Comparison of ENCODE assay signal across 1 cellular context in the genomic region with DNA sequence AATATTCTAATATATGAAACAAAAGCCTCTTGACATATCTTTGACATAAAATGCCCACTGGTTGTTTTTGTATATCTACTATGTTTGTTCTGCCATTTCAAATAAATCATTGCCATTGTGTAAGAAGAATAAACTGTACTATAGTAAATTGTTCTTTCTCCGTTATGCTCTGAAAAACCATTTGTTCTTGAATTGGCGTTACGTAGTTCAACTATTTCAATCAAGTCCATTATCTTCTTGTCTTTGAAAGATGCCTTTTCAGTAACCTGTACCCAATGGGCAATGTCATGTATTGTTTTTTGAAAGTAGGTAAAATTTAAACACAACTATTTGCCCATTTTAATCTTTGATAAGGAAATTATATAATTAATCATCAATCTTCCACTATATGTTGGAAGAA.
TF ChIP-seq lines count a peak whose summit lies in the region.

No MANE protein-coding gene starts in this region.

TF ChIP-seq in HepG2, 621 proteins besides CTCF, POLR2A, EP300 and RAD21 (continued from another document):
- TF ChIP-seq, protein P1, sequence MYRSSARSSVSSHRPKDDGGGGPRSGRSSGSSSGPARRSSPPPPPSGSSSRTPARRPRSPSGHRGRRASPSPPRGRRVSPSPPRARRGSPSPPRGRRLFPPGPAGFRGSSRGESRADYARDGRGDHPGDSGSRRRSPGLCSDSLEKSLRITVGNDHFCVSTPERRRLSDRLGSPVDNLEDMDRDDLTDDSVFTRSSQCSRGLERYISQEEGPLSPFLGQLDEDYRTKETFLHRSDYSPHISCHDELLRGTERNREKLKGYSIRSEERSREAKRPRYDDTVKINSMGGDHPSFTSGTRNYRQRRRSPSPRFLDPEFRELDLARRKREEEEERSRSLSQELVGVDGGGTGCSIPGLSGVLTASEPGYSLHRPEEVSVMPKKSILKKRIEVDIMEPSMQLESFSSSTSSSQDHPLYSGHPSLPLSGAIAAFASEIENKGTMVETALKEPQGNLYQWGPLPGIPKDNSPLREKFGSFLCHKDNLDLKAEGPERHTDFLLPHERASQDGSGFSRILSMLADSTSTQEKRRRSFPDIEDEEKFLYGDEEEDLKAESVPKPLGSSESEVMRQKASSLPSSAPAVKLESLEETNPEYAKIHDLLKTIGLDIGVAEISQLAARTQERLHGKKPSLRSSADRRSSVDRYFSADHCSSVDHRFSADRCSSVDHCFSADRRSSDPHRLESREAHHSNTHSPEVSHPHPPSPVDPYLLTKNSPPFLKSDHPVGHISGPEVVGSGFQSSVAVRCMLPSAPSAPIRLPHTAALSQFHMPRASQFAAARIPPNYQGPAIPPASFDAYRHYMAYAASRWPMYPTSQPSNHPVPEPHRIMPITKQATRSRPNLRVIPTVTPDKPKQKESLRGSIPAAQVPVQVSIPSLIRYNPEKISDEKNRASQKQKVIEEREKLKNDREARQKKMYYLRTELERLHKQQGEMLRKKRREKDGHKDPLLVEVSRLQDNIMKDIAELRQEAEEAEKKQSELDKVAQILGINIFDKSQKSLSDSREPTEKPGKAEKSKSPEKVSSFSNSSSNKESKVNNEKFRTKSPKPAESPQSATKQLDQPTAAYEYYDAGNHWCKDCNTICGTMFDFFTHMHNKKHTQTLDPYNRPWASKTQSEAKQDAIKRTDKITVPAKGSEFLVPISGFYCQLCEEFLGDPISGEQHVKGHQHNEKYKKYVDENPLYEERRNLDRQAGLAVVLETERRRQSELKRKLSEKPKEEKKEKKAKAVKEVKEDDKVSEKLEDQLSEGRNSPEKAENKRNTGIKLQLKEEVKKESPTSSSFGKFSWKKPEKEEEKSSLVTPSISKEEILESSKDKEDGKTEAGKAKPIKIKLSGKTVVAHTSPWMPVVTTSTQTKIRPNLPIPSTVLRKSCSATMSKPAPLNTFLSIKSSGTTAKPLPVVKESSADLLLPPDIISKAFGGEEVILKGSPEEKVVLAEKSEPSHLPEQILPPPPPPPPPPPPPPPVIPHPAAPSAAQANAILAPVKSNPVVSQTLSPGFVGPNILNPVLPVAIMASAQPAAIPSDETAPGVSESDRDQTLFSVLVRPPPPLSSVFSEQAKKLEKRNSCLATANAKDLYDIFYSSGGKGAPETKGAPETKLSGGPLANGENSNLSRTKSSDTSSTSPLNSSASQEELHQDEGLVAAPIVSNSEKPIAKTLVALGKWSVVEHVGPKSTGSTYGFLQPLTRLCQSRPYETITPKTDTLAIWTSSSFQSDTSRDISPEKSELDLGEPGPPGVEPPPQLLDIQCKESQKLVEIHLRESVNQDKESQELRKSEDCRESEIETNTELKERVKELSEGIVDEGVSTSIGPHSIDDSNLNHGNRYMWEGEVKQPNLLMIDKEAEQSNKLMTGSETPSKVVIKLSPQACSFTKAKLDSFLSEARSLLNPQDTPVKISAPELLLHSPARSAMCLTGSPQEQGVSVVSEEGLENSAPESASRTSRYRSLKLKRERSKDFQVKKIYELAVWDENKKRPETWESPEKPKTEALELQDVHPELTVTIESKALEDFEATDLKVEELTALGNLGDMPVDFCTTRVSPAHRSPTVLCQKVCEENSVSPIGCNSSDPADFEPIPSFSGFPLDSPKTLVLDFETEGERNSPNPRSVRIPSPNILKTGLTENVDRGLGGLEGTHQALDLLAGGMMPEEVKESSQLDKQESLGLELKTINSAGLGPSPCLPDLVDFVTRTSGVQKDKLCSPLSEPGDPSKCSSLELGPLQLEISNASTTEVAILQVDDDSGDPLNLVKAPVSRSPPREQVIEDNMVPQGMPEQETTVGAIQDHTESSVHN (CRISPR knock-in tag; IDR thresholded peaks at IDR 0.05): no peak
- TF ChIP-seq ZNF136 (CRISPR knock-in tag; IDR thresholded peaks at IDR 0.05; ENCODE audit: low read depth) (no peak), ZNF678 (CRISPR knock-in tag; IDR thresholded peaks at IDR 0.05) (no peak), GATAD1 (CRISPR knock-in tag; IDR thresholded peaks at IDR 0.05) (no peak)
